Comparison of ENCODE assay signal across 2 cellular contexts in genomic region chr2:37874470-37874869, GRCh38.
TF ChIP-seq lines count a peak whose summit lies in the region.

No MANE protein-coding gene starts in this region.

TF ChIP-seq in H1, 55 proteins besides CTCF, POLR2A, EP300 and RAD21:
- TF ChIP-seq SP1 (IDR thresholded peaks at IDR 0.05; ENCODE audit: low read depth, low read length): no peak
TF ChIP-seq in H1: peak in this region for 0.

TF ChIP-seq in SK-N-SH, 30 proteins besides CTCF, POLR2A, EP300 and RAD21:
- TF ChIP-seq TEAD4 (IDR thresholded peaks at IDR 0.05; ENCODE audit: borderline replicate concordance, insufficient read depth) (no peak), MEF2A (IDR thresholded peaks at IDR 0.05; ENCODE audit: borderline replicate concordance, low read depth) (no peak), NRF1 (IDR thresholded peaks at IDR 0.05; ENCODE audit: low read depth, low read length) (no peak), FOSL2 (IDR thresholded peaks at IDR 0.05; ENCODE audit: borderline replicate concordance, low read depth) (no peak), NFIC (IDR thresholded peaks at IDR 0.05; ENCODE audit: borderline replicate concordance) (no peak), MAX (IDR thresholded peaks at IDR 0.05; ENCODE audit: low read depth) (no peak), GABPA (IDR thresholded peaks at IDR 0.05; ENCODE audit: low read depth) (no peak), GATA2 (CRISPR knock-in tag; IDR thresholded peaks at IDR 0.05) (no peak), SIN3A (IDR thresholded peaks at IDR 0.05; ENCODE audit: borderline replicate concordance, low read depth, low read length) (no peak), EZH2phosphoT487 (IDR thresholded peaks at IDR 0.05; ENCODE audit: borderline replicate concordance, low read depth) (no peak)
- TF ChIP-seq, protein P1, sequence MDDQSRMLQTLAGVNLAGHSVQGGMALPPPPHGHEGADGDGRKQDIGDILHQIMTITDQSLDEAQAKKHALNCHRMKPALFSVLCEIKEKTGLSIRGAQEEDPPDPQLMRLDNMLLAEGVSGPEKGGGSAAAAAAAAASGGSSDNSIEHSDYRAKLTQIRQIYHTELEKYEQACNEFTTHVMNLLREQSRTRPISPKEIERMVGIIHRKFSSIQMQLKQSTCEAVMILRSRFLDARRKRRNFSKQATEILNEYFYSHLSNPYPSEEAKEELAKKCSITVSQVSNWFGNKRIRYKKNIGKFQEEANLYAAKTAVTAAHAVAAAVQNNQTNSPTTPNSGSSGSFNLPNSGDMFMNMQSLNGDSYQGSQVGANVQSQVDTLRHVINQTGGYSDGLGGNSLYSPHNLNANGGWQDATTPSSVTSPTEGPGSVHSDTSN (IDR thresholded peaks at IDR 0.05): no peak
- TF ChIP-seq, protein P2, sequence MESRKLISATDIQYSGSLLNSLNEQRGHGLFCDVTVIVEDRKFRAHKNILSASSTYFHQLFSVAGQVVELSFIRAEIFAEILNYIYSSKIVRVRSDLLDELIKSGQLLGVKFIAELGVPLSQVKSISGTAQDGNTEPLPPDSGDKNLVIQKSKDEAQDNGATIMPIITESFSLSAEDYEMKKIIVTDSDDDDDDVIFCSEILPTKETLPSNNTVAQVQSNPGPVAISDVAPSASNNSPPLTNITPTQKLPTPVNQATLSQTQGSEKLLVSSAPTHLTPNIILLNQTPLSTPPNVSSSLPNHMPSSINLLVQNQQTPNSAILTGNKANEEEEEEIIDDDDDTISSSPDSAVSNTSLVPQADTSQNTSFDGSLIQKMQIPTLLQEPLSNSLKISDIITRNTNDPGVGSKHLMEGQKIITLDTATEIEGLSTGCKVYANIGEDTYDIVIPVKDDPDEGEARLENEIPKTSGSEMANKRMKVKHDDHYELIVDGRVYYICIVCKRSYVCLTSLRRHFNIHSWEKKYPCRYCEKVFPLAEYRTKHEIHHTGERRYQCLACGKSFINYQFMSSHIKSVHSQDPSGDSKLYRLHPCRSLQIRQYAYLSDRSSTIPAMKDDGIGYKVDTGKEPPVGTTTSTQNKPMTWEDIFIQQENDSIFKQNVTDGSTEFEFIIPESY (IDR thresholded peaks at IDR 0.05; ENCODE audit: borderline replicate concordance, low read depth): no peak
